In genomic region chr3:27596334-27596841, GRCh38 we compare ENCODE assay signal across 9 cellular contexts.
A peak's percentile ranks its signal among the peaks of the same experiment; 100 is the strongest.
DNase-seq lines count a peak whose midpoint lies in the region; ATAC-seq and TF ChIP-seq lines count a peak whose summit lies in the region.
"Had no signal": no experiment of that assay in that cellular context is flagged by ENCODE, and none has a peak within 500 bp of the region (broad histone marks: within the 10 kb centered on the region; RNA-seq: fewer than 3 reads in every experiment).

No MANE protein-coding gene starts in this region.

- TF ChIP-seq CTCF in foreskin fibroblast (IDR thresholded peaks at IDR 0.05; ENCODE audit: low read depth, low read length) = no peak
- TF ChIP-seq CTCF in psoas muscle (IDR thresholded peaks at IDR 0.05) = no peak

- H3K27ac ChIP-seq in psoas muscle = no peak overlapping the region
- H3K27ac ChIP-seq: adrenal gland had no signal

- intact Hi-C loops in psoas muscle (cut with DNase I) = no loop called here

- H3K9me3 ChIP-seq in psoas muscle = no peaks in the 10 kb centered on the region
- H3K9me3 ChIP-seq: adrenal gland had no signal

- peak; percentile 52 for ATAC-seq in GM21737 (IDR thresholded peaks at IDR 0.05; ENCODE audit: unreplicated experiment)
- ATAC-seq in psoas muscle = no peak

- WGBS in psoas muscle, 3 donors = 12 to 16% (median 12%) methylated on average over 3 of the region's 3 CpGs

- H3K4me1 ChIP-seq in psoas muscle = peaks cover 3% of the 10 kb centered on the region

- DNase-seq in Daoy (ENCODE audit: low read depth) (peak; percentile 46), NCI-H69 (lab: John Stamatoyannopoulos, UW) (peak; percentile 6), foreskin fibroblast (peak; percentile 53 to 63), psoas muscle (no peak), GM19240 (ENCODE audit: insufficient read length, low spot score) (no peak), LoVo (ENCODE audit: low spot score) (no peak), NCI-H2081 (lab: John Stamatoyannopoulos, UW) (no peak)

- H3K4me3 ChIP-seq in foreskin fibroblast (ENCODE audit: low read depth in 1 of 2, low read length in 2 of 2) = no peak overlapping the region
- no peak overlapping the region for H3K4me3 ChIP-seq in psoas muscle
- H3K4me3 ChIP-seq: adrenal gland had no signal

- no peaks in the 10 kb centered on the region for H3K27me3 ChIP-seq in psoas muscle (ENCODE audit: insufficient read depth in 3 of 3, low read length in 2 of 3)
- H3K27me3 ChIP-seq: adrenal gland had no signal

- H3K36me3 ChIP-seq in psoas muscle (ENCODE audit: insufficient read depth in 1 of 2, low read depth in 1 of 2) = no peaks in the 10 kb centered on the region
- H3K36me3 ChIP-seq: adrenal gland had no signal

Comparison
In these comparisons a context has a peak if more than half of its experiments do, and no peak if none do; other contexts are left out.
1. DNase-seq: peak in Daoy (single experiment), NCI-H69 (single experiment) and foreskin fibroblast (2 of 2); none in psoas muscle (0 of 2), GM19240 (single experiment), LoVo (single experiment) and NCI-H2081 (0 of 2).